ENCODE assay signal across 13 cellular contexts in genomic region chr9:92463989-92464388, GRCh38. TPM values are rescaled to one million over a fixed set of nuclear protein-coding genes. Genes with fewer than 3 reads are reported as not detected.
DNase-seq lines count a peak whose midpoint lies in the region; ATAC-seq, FAIRE-seq and TF ChIP-seq lines count a peak whose summit lies in the region.
"Had no signal": no experiment of that assay in that cellular context is flagged by ENCODE, and none has a peak within 500 bp of the region (broad histone marks: within the 10 kb centered on the region; RNA-seq: fewer than 3 reads in every experiment).

No MANE protein-coding gene starts in this region.

- dilution Hi-C loops in keratinocyte (cut with MboI; ENCODE audit: extremely low pct_ligation_motif_present, low sequenced_read_pairs), result no loop called here

- no peaks in the 10 kb centered on the region for H3K9me1 ChIP-seq in keratinocyte (ENCODE audit: control insufficient read depth, extremely low read depth, insufficient read depth, low read length)

- H3K27ac ChIP-seq in keratinocyte (ENCODE audit: control insufficient read depth, insufficient read depth, low read length), result peak overlapping the region; percentile 8
- H3K27ac ChIP-seq in thoracic aorta, result peak overlapping the region; percentile 92 to 99

- H4K20me1 ChIP-seq in keratinocyte (ENCODE audit: control insufficient read depth, extremely low read depth, insufficient read depth, low read length), result no peaks in the 10 kb centered on the region

- no peak for FAIRE-seq in keratinocyte (lab: Jason Lieb, UNC)
- FAIRE-seq: colon had no signal

- peak; percentile 22 for DNase-seq in HPDE6-E6E7 (ENCODE audit: extremely low spot score)
- DNase-seq in cardiac fibroblast (ENCODE audit: low read depth in 2 of 2), result peak; percentile 82 to 93
- DNase-seq in keratinocyte (ENCODE audit: low read depth, low spot score), result no peak
- no peak for DNase-seq in thoracic aorta (ENCODE audit: low spot score)
- DNase-seq in LoVo (ENCODE audit: low spot score), result no peak
- no peak for DNase-seq in activated naive CD4-positive, alpha-beta T cell treated with Interleukin-2 at 50 U/mL for 16 hours
- no peak for DNase-seq in NCI-H2171 treated with DMSO at 0.1 percent for 48 hours (lab: John Stamatoyannopoulos, UW)
- DNase-seq: activated T-cell treated with anti-CD3 and anti-CD28 coated beads, Interleukin-2, amount 50 U/mL, for 48 hours; DND-41; NCI-H1694 had no signal

- no peaks in the 10 kb centered on the region for H3K79me2 ChIP-seq in keratinocyte (ENCODE audit: control insufficient read depth, insufficient read depth, low read length)

- H3K36me3 ChIP-seq in keratinocyte (ENCODE audit: control insufficient read depth in 2 of 2, extremely low read depth in 1 of 2, insufficient read depth in 2 of 2, low read length in 2 of 2) (no peaks in the 10 kb centered on the region), thoracic aorta (peaks cover 13% of the 10 kb centered on the region)

- peaks cover 22% of the 10 kb centered on the region for H3K4me1 ChIP-seq in keratinocyte (ENCODE audit: control insufficient read depth, extremely low read depth, insufficient read depth, low read length)
- peaks cover 15 to 42% of the 10 kb centered on the region in 2 donors for H3K4me1 ChIP-seq in thoracic aorta (ENCODE audit: control insufficient read depth in 1 of 2, low read depth in 2 of 2)

- no peak overlapping the region for H3K9ac ChIP-seq in keratinocyte (ENCODE audit: control insufficient read depth, extremely low read depth, insufficient read depth, low read length)

- no peaks in the 10 kb centered on the region for H3K27me3 ChIP-seq in keratinocyte (ENCODE audit: control insufficient read depth, extremely low read depth, insufficient read depth, low read length)
- H3K27me3 ChIP-seq in thoracic aorta (replicated peaks; ENCODE audit: insufficient read depth), result no peaks in the 10 kb centered on the region

- no peak overlapping the region for H3K4me2 ChIP-seq in keratinocyte (ENCODE audit: control insufficient read depth, extremely low read depth, insufficient read depth, low read depth, low read length)

- H3K9me3 ChIP-seq in keratinocyte (ENCODE audit: control insufficient read depth, low read depth, low read length) (no peaks in the 10 kb centered on the region), thoracic aorta (no peaks in the 10 kb centered on the region)

- H3K4me3 ChIP-seq in cardiac fibroblast (replicated peaks in 1 of 2; ENCODE audit: low read depth in 2 of 2, low read length in 2 of 2) (no peak overlapping the region), keratinocyte (ENCODE audit: control insufficient read depth in 2 of 3, extremely low read depth in 1 of 3, insufficient read depth in 2 of 3, low read depth in 1 of 3, low read length in 3 of 3) (no peak overlapping the region), thoracic aorta (peak overlapping the region; percentile 16)

- ATAC-seq in thoracic aorta (ENCODE audit: insufficient number of reproducible peaks, low FRiP score, low read depth), result peak; percentile 95
- no peak for ATAC-seq in GM21576 (IDR thresholded peaks at IDR 0.05; ENCODE audit: unreplicated experiment)

- H2AFZ ChIP-seq in keratinocyte (ENCODE audit: control insufficient read depth, low read length), result no peak overlapping the region

- no peak for TF ChIP-seq CTCF in cardiac fibroblast (IDR thresholded peaks at IDR 0.05; ENCODE audit: low read depth, low read length)
- TF ChIP-seq CTCF in keratinocyte (optimal IDR thresholded peaks at IDR 0.05 in 1 of 3, IDR thresholded peaks at IDR 0.05 in 1 of 3, conservative IDR thresholded peaks at IDR 0.05 in 1 of 3; ENCODE audit: extremely low read depth in 1 of 3, insufficient read depth in 2 of 3, low read length in 3 of 3), result no peak
- TF ChIP-seq CTCF in thoracic aorta (IDR thresholded peaks at IDR 0.05), result no peak

RNA-seq across cellular contexts. Expression of gene ASPN, which starts 18.3 kb away (rescaled TPM):
- 0.36 to 1.1 TPM (median 0.63 TPM) in 3 replicates for polyA plus RNA-seq in keratinocyte
- 3.0 TPM for polyA plus RNA-seq in keratinocyte (2011; ENCODE audit: low read depth)
- 0.61 and 0.66 TPM in 2 replicates for polyA plus RNA-seq in keratinocyte (2011; cell fraction: cytosol; rRNA removed)
- polyA plus RNA-seq in keratinocyte (2011; cell fraction: nucleus; rRNA removed), result 1.7 and 2.2 TPM in 2 replicates
- polyA plus RNA-seq in keratinocyte (2012; ENCODE audit: low replicate concordance), result 0.25 and 1.2 TPM in 2 replicates
- 0.67 to 0.86 TPM in 2 of 3 replicates, not detected in the other for polyA minus RNA-seq in keratinocyte
- not detected for polyA minus RNA-seq in keratinocyte (2011; cell fraction: cytosol; rRNA and poly(A)+ RNA removed)
- polyA minus RNA-seq in keratinocyte (2011; cell fraction: nucleus; rRNA and poly(A)+ RNA removed), result 1.3 and 2.1 TPM in 2 replicates
- 100 to 1,000 TPM; 110 to 122 TPM for total RNA-seq in thoracic aorta
- total RNA-seq: neural crest cell had no signal

RNA-seq across cellular contexts. Expression of gene OMD, which starts 39.7 kb away (rescaled TPM):
- not detected in 3 replicates for polyA plus RNA-seq in keratinocyte
- polyA plus RNA-seq in keratinocyte (2011; ENCODE audit: low read depth), result not detected
- polyA plus RNA-seq in keratinocyte (2011; cell fraction: cytosol; rRNA removed), result not detected in 2 replicates
- not detected in 2 replicates for polyA plus RNA-seq in keratinocyte (2011; cell fraction: nucleus; rRNA removed)
- polyA plus RNA-seq in keratinocyte (2012; ENCODE audit: low replicate concordance), result 0.08 TPM in 1 of 2 replicates, not detected in the other
- polyA minus RNA-seq in keratinocyte, result not detected in 3 replicates
- polyA minus RNA-seq in keratinocyte (2011; cell fraction: cytosol; rRNA and poly(A)+ RNA removed), result not detected
- not detected in 2 replicates for polyA minus RNA-seq in keratinocyte (2011; cell fraction: nucleus; rRNA and poly(A)+ RNA removed)
- 100 to 1,000 TPM; 200 TPM for total RNA-seq in thoracic aorta
- total RNA-seq: neural crest cell had no signal

RNA-seq across cellular contexts. Expression of gene OGN, which starts 59.6 kb away (rescaled TPM):
- not detected in 3 replicates for polyA plus RNA-seq in keratinocyte
- polyA plus RNA-seq in keratinocyte (2011; ENCODE audit: low read depth), result not detected
- polyA plus RNA-seq in keratinocyte (2011; cell fraction: cytosol; rRNA removed), result not detected in 2 replicates
- polyA plus RNA-seq in keratinocyte (2011; cell fraction: nucleus; rRNA removed), result not detected in 2 replicates
- 0.14 TPM in 1 of 2 replicates, not detected in the other for polyA plus RNA-seq in keratinocyte (2012; ENCODE audit: low replicate concordance)
- not detected in 3 replicates for polyA minus RNA-seq in keratinocyte
- polyA minus RNA-seq in keratinocyte (2011; cell fraction: cytosol; rRNA and poly(A)+ RNA removed), result not detected
- not detected in 2 replicates for polyA minus RNA-seq in keratinocyte (2011; cell fraction: nucleus; rRNA and poly(A)+ RNA removed)
- 100 to 1,000 TPM; 210 to 600 TPM for total RNA-seq in thoracic aorta
- total RNA-seq: neural crest cell had no signal

Comparison
In these comparisons a context has a peak if more than half of its experiments do, and no peak if none do; other contexts are left out.
1. DNase-seq: peak in HPDE6-E6E7 (single experiment) and cardiac fibroblast (2 of 2); none in keratinocyte (single experiment), thoracic aorta (single experiment), LoVo (single experiment), activated naive CD4-positive, alpha-beta T cell treated with Interleukin-2 at 50 U/mL for 16 hours (single experiment) and NCI-H2171 treated with DMSO at 0.1 percent for 48 hours (single experiment).